In the genomic region with DNA sequence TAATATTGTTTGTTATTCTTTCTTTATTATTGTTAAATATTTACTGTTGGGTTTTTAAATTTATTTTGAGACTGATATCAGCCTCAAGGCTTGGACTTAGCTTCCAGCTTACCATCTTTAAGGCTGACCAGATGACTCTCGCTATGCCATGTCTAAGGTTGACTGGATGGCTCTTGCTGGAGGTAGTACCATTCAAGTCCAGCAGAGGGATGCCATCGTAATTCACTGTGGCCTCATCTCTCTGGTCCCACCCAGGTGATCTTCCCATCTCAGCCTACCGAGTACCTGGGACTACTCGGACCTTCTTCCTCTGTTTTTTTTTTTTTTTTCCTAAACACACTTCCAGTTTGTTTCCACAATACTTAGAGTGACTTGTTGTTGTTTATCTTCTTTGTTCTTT, we compare ENCODE assay signal across 19 cellular contexts. TPM values are rescaled to one million over a fixed set of nuclear protein-coding genes. Genes with fewer than 3 reads are reported as not detected.
A peak's percentile ranks its signal among the peaks of the same experiment; 100 is the strongest.
DNase-seq lines count a peak whose midpoint lies in the region; ATAC-seq, FAIRE-seq and TF ChIP-seq lines count a peak whose summit lies in the region.
"Had no signal": no experiment of that assay in that cellular context is flagged by ENCODE, and none has a peak within 500 bp of the region (broad histone marks: within the 10 kb centered on the region; RNA-seq: fewer than 3 reads in every experiment).

No MANE protein-coding gene starts in this region.

- no peaks in the 10 kb centered on the region for H3K79me2 ChIP-seq in HepG2 (ENCODE audit: insufficient read depth, low read length)
- H3K79me2 ChIP-seq in OCI-LY7 (ENCODE audit: insufficient read depth, low read depth, low read length) = no peaks in the 10 kb centered on the region

- H3K27me3 ChIP-seq in HepG2 (ENCODE audit: control insufficient read depth in 1 of 2, insufficient read depth in 2 of 2, low read length in 2 of 2) = no peaks in the 10 kb centered on the region
- H3K27me3 ChIP-seq in right lobe of liver = no peaks in the 10 kb centered on the region
- H3K27me3 ChIP-seq: BLaER1 had no signal

- H3K27ac ChIP-seq in HepG2 (ENCODE audit: extremely low read length, insufficient read depth, low read length) (no peak overlapping the region), right lobe of liver (no peak overlapping the region), OCI-LY7 (ENCODE audit: low read depth, low read length, poor library complexity, severe bottlenecking) (no peak overlapping the region)
- H3K27ac ChIP-seq: BLaER1 had no signal

- intact Hi-C loops in HepG2 (cut with micrococcal nuclease; ENCODE audit: unreplicated experiment) (no loop called here), right lobe of liver (cut with DNase I) (no loop called here), OCI-LY7 (cut with micrococcal nuclease; ENCODE audit: unreplicated experiment) (loop anchor here (1.0 kb wide), 1 partner anchor 387 kb away; no protein-coding TSS in a partner anchor)

- H3K36me3 ChIP-seq in HepG2 (replicated peaks in 1 of 2; ENCODE audit: control insufficient read depth in 1 of 2, insufficient read depth in 2 of 2, low read length in 2 of 2) (no peaks in the 10 kb centered on the region), right lobe of liver (no peaks in the 10 kb centered on the region), OCI-LY7 (ENCODE audit: insufficient read depth, low read length) (no peaks in the 10 kb centered on the region)
- H3K36me3 ChIP-seq: BLaER1 had no signal

- TF ChIP-seq EP300 in HepG2 (IDR thresholded peaks at IDR 0.05; ENCODE audit: low read depth in 2 of 2, low read length in 2 of 2) (no peak), HepG2 (CRISPR knock-in tag; IDR thresholded peaks at IDR 0.05; ENCODE audit: borderline replicate concordance) (no peak)

- H3K9me2 ChIP-seq in OCI-LY7 (ENCODE audit: insufficient read depth, low read length) = no peaks in the 10 kb centered on the region

- peaks cover 14% of the 10 kb centered on the region for H3K36me3 Mint-ChIP-seq in nephron progenitor cell (ENCODE audit: low read depth)

- no peaks in the 10 kb centered on the region for H3K4me1 Mint-ChIP-seq in nephron progenitor cell
- H3K4me1 Mint-ChIP-seq: activated CD4-positive, alpha-beta T cell treated with anti-CD3 and anti-CD28 coated beads, Interleukin-2, amount 10 ng/mL, durations not matched to agents 7 days and 5 days; activated T-helper 17 cell treated with anti-CD3 and anti-CD28 coated beads, Interleukin-2, amount 50 U/mL, for 72 hours; naive B cell had no signal

- POLR2A ChIA-PET in HepG2 (lab: Yijun Ruan, JAX) = no interaction called here
- POLR2A ChIA-PET in OCI-LY7 (lab: Charles Lee) = interaction anchor here (0.6 to 0.7 kb wide), 3 partner anchors 9 to 362 kb away, joined by 3 to 4 read pairs (median 4); no protein-coding TSS in a partner anchor

- H3K4me2 ChIP-seq in HepG2 (ENCODE audit: low read depth, low read length) (no peak overlapping the region), OCI-LY7 (ENCODE audit: low read length) (no peak overlapping the region)
- H3K4me2 ChIP-seq: BLaER1 had no signal

- H3K9me3 ChIP-seq in HepG2 (ENCODE audit: low read length) (peaks cover 59% of the 10 kb centered on the region), right lobe of liver (peaks cover 0 to 4% (median 0%) of the 10 kb centered on the region in 4 donors), OCI-LY7 (ENCODE audit: low read length) (no peaks in the 10 kb centered on the region)

- H3K4me3 ChIP-seq in HepG2 (replicated peaks in 1 of 3; ENCODE audit: insufficient read depth in 1 of 3, low read depth in 2 of 3, low read length in 3 of 3) = no peak overlapping the region
- no peak overlapping the region for H3K4me3 ChIP-seq in right lobe of liver
- no peak overlapping the region for H3K4me3 ChIP-seq in OCI-LY7 (ENCODE audit: low read depth, low read length, poor library complexity, severe bottlenecking)
- no peak overlapping the region for H3K4me3 ChIP-seq in epithelial cell of esophagus (ENCODE audit: low read length)
- H3K4me3 ChIP-seq: BLaER1 had no signal

- DNase-seq in HepG2 (ENCODE audit: low spot score) (no peak), right lobe of liver (no peak), OCI-LY7 (ENCODE audit: low spot score) (peak; percentile 39), epithelial cell of esophagus (ENCODE audit: low read depth) (no peak), AG08396 (ENCODE audit: low spot score) (no peak), SKM-1 (lab: John Stamatoyannopoulos, UW; ENCODE audit: unreplicated experiment) (no peak), nephron progenitor cell (no peak)
- DNase-seq: activated CD4-positive, alpha-beta T cell treated with anti-CD3 and anti-CD28 coated beads, Interleukin-2, amount 10 ng/mL, durations not matched to agents 7 days and 5 days; effector memory CD8-positive, alpha-beta T cell; glutamatergic neuron; IMR-90; left cardiac atrium; naive B cell; NCI-H1694 treated with DMSO at 0.1 percent for 48 hours; NK-92 treated with Interleukin-12 subunit alpha and Interleukin-12 subunit beta, amount 100 ng/mL, for 24 hours had no signal

- TF ChIP-seq POLR2A in HepG2 (IDR thresholded peaks at IDR 0.05; ENCODE audit: insufficient read depth in 1 of 2, low read depth in 2 of 2, low read length in 2 of 2) (no peak), right lobe of liver (IDR thresholded peaks at IDR 0.05) (no peak)

- H3K4me1 ChIP-seq in HepG2 (ENCODE audit: insufficient read depth, low read length) (no peaks in the 10 kb centered on the region), right lobe of liver (no peaks in the 10 kb centered on the region), OCI-LY7 (ENCODE audit: insufficient read depth, low read length, poor library complexity, severe bottlenecking) (no peaks in the 10 kb centered on the region)
- H3K4me1 ChIP-seq: BLaER1 had no signal

- no peaks in the 10 kb centered on the region for H4K20me1 ChIP-seq in HepG2 (ENCODE audit: insufficient read depth, low read length)
- no peaks in the 10 kb centered on the region for H4K20me1 ChIP-seq in OCI-LY7 (ENCODE audit: insufficient read depth, low read length)
- H4K20me1 ChIP-seq: BLaER1 had no signal

- peaks cover 85% of the 10 kb centered on the region for H3K9me3 Mint-ChIP-seq in nephron progenitor cell

- no peak overlapping the region for H3K9ac ChIP-seq in HepG2 (ENCODE audit: insufficient read depth, low read depth, low read length)
- H3K9ac ChIP-seq: BLaER1 had no signal

- no peak for FAIRE-seq in HepG2 (lab: Jason Lieb, UNC)
- FAIRE-seq: astrocyte had no signal

- ATAC-seq in HepG2 = peak; percentile 43; the same call in 2 of the 3 replicates
- no peak for ATAC-seq in right lobe of liver
- ATAC-seq in GM21381 (IDR thresholded peaks at IDR 0.05; ENCODE audit: unreplicated experiment) = no peak
- ATAC-seq: activated T-helper 17 cell treated with anti-CD3 and anti-CD28 coated beads, Interleukin-2, amount 50 U/mL, for 72 hours; effector memory CD8-positive, alpha-beta T cell; left cardiac atrium had no signal

- 37% methylated on average over 4 of the region's 4 CpGs for WGBS in HepG2 (ENCODE audit: low lambda C conversion rate)
- 51% methylated on average over 4 of the region's 4 CpGs for WGBS in right lobe of liver (ENCODE audit: insufficient coverage, low coverage, low lambda C conversion rate, missing lambda C conversion rate)

- H3K27ac Mint-ChIP-seq in nephron progenitor cell = no peak overlapping the region
- H3K27ac Mint-ChIP-seq: activated CD4-positive, alpha-beta T cell treated with anti-CD3 and anti-CD28 coated beads, Interleukin-2, amount 10 ng/mL, durations not matched to agents 7 days and 5 days; activated T-helper 17 cell treated with anti-CD3 and anti-CD28 coated beads, Interleukin-2, amount 50 U/mL, for 72 hours; effector memory CD8-positive, alpha-beta T cell; naive B cell had no signal

- BruUV-seq in HepG2 (replicated peaks; lab: Mats Ljungman, UMichigan) (no TSS peak), OCI-LY7 (replicated peaks; lab: Mats Ljungman, UMichigan) (no TSS peak)

- H2AFZ ChIP-seq in HepG2 (ENCODE audit: low read length) (no peak overlapping the region), OCI-LY7 (ENCODE audit: low read length) (no peak overlapping the region)

- TF ChIP-seq CTCF in HepG2 (CRISPR knock-in tag; IDR thresholded peaks at IDR 0.05) (no peak), right lobe of liver (IDR thresholded peaks at IDR 0.05) (no peak), OCI-LY7 (conservative IDR thresholded peaks at IDR 0.05; ENCODE audit: low read length) (peak; percentile 34), epithelial cell of esophagus (IDR thresholded peaks at IDR 0.05; ENCODE audit: insufficient read depth, low read depth, low read length, missing control alignments) (peak; percentile 28), nephron progenitor cell (IDR thresholded peaks at IDR 0.05) (no peak)

- CTCF ChIA-PET in HepG2 (lab: Yijun Ruan, JAX; ENCODE audit: low intra/inter-chr PET ratio, low total read pairs) (no interaction called here), OCI-LY7 (lab: Charles Lee; ENCODE audit: unreplicated experiment) (no interaction called here)

- H3K27me3 Mint-ChIP-seq in nephron progenitor cell (ENCODE audit: low read depth, poor library complexity) = peaks cover 3% of the 10 kb centered on the region
- H3K27me3 Mint-ChIP-seq: activated CD4-positive, alpha-beta T cell treated with anti-CD3 and anti-CD28 coated beads, Interleukin-2, amount 10 ng/mL, durations not matched to agents 7 days and 5 days; effector memory CD8-positive, alpha-beta T cell had no signal

- no peak for TF ChIP-seq RAD21 in HepG2 (CRISPR knock-in tag; IDR thresholded peaks at IDR 0.05)

- in situ Hi-C loops in HepG2 (cut with HindIII; ENCODE audit: extremely low pct_ligation_motif_present, low pct_unique_long_range_greater_than_20kb) = no loop called here

- no peak overlapping the region for H3K4me3 Mint-ChIP-seq in nephron progenitor cell
- H3K4me3 Mint-ChIP-seq: activated CD4-positive, alpha-beta T cell treated with anti-CD3 and anti-CD28 coated beads, Interleukin-2, amount 10 ng/mL, durations not matched to agents 7 days and 5 days; activated T-helper 17 cell treated with anti-CD3 and anti-CD28 coated beads, Interleukin-2, amount 50 U/mL, for 72 hours; effector memory CD8-positive, alpha-beta T cell had no signal

RNA-seq across cellular contexts. Expression of gene ZNF91, which starts 41.7 kb away (rescaled TPM):
- 21.5 and 30.7 TPM in 2 replicates for total RNA-seq in HepG2 (2016; rRNA removed; fragmentation: Illumina TruSeq; extraction: Trizol)
- total RNA-seq in HepG2 (2016; cell fraction: cytosol; rRNA removed; fragmentation: Illumina TruSeq; extraction: Trizol; ENCODE audit: low read depth) = 7.1 and 8.4 TPM in 2 replicates
- total RNA-seq in HepG2 (2016; cell fraction: insoluble cytoplasmic fraction; rRNA removed; fragmentation: Illumina TruSeq; extraction: Trizol) = 19.7 and 29.0 TPM in 2 replicates
- total RNA-seq in HepG2 (2016; cell fraction: membrane; rRNA removed; fragmentation: Illumina TruSeq; extraction: Trizol) = 14.1 and 19.3 TPM in 2 replicates
- 32.7 and 36.3 TPM in 2 replicates for total RNA-seq in HepG2 (2016; cell fraction: nucleus; rRNA removed; fragmentation: Illumina TruSeq; extraction: Trizol)
- polyA plus RNA-seq in HepG2 (2011; rRNA removed) = 19.4 and 19.6 TPM in 2 replicates
- 16.0 and 22.2 TPM in 2 replicates for polyA plus RNA-seq in HepG2 (2011; cell fraction: cytosol; rRNA removed)
- 27.4 and 37.5 TPM in 2 replicates for polyA plus RNA-seq in HepG2 (2011; cell fraction: nucleus; rRNA removed)
- 14.0 and 14.4 TPM in 2 replicates for polyA plus RNA-seq in HepG2 (2012)
- polyA plus RNA-seq in HepG2 (2016; cell fraction: cytosol; fragmentation: Illumina TruSeq; extraction: Trizol; ENCODE audit: low read depth) = 1.1 and 1.4 TPM in 2 replicates
- 13.1 and 14.1 TPM in 2 replicates for polyA plus RNA-seq in HepG2 (2016; cell fraction: insoluble cytoplasmic fraction; fragmentation: Illumina TruSeq; extraction: Trizol; ENCODE audit: low read depth)
- polyA plus RNA-seq in HepG2 (2016; cell fraction: membrane; fragmentation: Illumina TruSeq; extraction: Trizol; ENCODE audit: low read depth) = 2.0 and 3.9 TPM in 2 replicates
- 18.2 and 18.6 TPM in 2 replicates for polyA plus RNA-seq in HepG2 (2016; cell fraction: nucleus; fragmentation: Illumina TruSeq; extraction: Trizol; ENCODE audit: insufficient read depth, low read depth)
- 20.0 and 43.5 TPM in 2 replicates for polyA minus RNA-seq in HepG2 (2011; rRNA and poly(A)+ RNA removed; ENCODE audit: low replicate concordance)
- 23.2 and 40.4 TPM in 2 replicates for polyA minus RNA-seq in HepG2 (2011; cell fraction: cytosol; rRNA and poly(A)+ RNA removed)
- 84.8 and 108 TPM in 2 replicates for polyA minus RNA-seq in HepG2 (2011; cell fraction: nucleus; rRNA and poly(A)+ RNA removed)
- total RNA-seq in right lobe of liver = 10 to 100 TPM; 14.4 to 21.0 (median 18.3) TPM
- 39.2 and 39.3 TPM in 2 replicates for total RNA-seq in OCI-LY7 (2014; rRNA removed; shearing (Covaris generic))
- total RNA-seq in OCI-LY7 (2022) = 64.3 and 70.3 TPM in 2 replicates

Comparison
In these comparisons a context has a peak if more than half of its experiments do, and no peak if none do; other contexts are left out.
1. CTCF ChIP-seq: peak in OCI-LY7 (single experiment) and epithelial cell of esophagus (single experiment); none in HepG2 (single experiment), right lobe of liver (0 of 4) and nephron progenitor cell (single experiment).